Comparison of ENCODE assay signal across 9 cellular contexts in the genomic region with DNA sequence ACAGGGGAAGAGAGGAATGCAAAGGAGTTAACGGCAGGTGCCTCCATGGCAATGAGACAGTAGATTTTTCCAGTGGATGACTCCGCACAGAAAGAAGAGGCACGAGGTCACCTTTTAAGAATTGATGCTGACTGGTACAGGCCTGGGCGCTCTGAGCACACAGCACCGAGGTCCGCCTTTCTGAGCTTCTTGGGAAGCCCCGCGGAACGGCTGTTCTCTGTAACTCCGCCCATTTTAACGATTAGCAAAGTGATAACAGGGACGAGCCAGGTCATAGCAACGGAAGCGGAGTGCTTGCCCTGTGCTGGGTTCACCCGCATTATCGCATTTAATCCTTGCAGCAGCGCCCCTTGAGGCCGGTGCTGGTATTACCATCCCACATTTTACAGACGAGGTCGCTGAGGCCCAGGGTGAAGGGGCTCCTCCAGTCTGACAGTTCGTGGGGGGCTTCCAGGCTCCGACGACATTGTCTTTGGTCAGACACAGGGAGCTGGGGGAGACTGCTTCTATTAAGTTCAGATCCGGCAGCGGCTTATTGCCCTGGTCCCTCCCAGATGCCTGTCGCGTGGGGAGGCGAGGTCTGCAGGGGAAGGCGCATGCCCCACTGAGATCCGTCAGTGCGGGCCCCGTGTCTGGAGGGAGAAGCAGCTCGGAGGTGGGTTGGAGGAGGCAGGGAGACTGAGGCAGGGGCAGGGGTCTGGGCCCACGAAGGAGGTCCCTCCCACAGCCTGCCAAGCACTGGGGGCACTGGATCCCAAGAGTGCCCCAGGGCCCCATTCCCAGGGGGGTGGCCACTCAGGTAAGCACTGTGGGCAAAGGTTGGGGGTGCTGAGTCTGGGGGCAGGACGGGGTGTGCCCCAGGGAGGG. TPM values are rescaled to one million over a fixed set of nuclear protein-coding genes. Genes with fewer than 3 reads are reported as not detected.
A peak's percentile ranks its signal among the peaks of the same experiment; 100 is the strongest.
DNase-seq lines count a peak whose midpoint lies in the region; ATAC-seq and TF ChIP-seq lines count a peak whose summit lies in the region.
"Had no signal": no experiment of that assay in that cellular context is flagged by ENCODE, and none has a peak within 500 bp of the region (broad histone marks: within the 10 kb centered on the region; RNA-seq: fewer than 3 reads in every experiment).

No MANE protein-coding gene starts in this region.

- WGBS in endodermal cell (ENCODE audit: insufficient coverage in 1 of 2, insufficient read length in 1 of 2), 2 experiments: 21 to 39% methylated on average over 24 to 35 of the region's 35 CpGs

- TF ChIP-seq CTCF in HFFc6 (IDR thresholded peaks at IDR 0.05) (peak; percentile 96), endodermal cell (conservative IDR thresholded peaks at IDR 0.05) (peak; percentile 93)

- no peaks in the 10 kb centered on the region for H3K36me3 Mint-ChIP-seq in HFFc6 (ENCODE audit: low read depth)
- H3K36me3 Mint-ChIP-seq in endodermal cell (ENCODE audit: low read depth): no peaks in the 10 kb centered on the region
- H3K36me3 Mint-ChIP-seq: activated naive CD4-positive, alpha-beta T cell treated with anti-CD3 and anti-CD28 coated beads, Interleukin-2, amount 50 U/mL, for 24 hours had no signal

- H3K9ac ChIP-seq in endodermal cell (ENCODE audit: extremely low read depth, low read length, poor library complexity, severe bottlenecking): no peak overlapping the region

- H3K27ac Mint-ChIP-seq in HFFc6 (no peak overlapping the region; the same call in 1 of the 2 replicates), endodermal cell (peak overlapping the region; percentile 52)
- H3K27ac Mint-ChIP-seq: activated naive CD4-positive, alpha-beta T cell treated with anti-CD3 and anti-CD28 coated beads, Interleukin-2, amount 50 U/mL, for 24 hours had no signal

- H3K27ac ChIP-seq in endodermal cell (ENCODE audit: low read depth, low read length): no peak overlapping the region

- H3K4me1 Mint-ChIP-seq in HFFc6 (ENCODE audit: low read depth) (peaks cover 22% of the 10 kb centered on the region), endodermal cell (peaks cover 12% of the 10 kb centered on the region)

- no peak for ATAC-seq in HG03280 (IDR thresholded peaks at IDR 0.05; ENCODE audit: unreplicated experiment)

- no peaks in the 10 kb centered on the region for H3K4me1 ChIP-seq in endodermal cell (ENCODE audit: control insufficient read depth, insufficient read depth, low read length)

- no peak overlapping the region for H3K4me3 ChIP-seq in endodermal cell (ENCODE audit: low read length)

- H3K27me3 ChIP-seq in endodermal cell (ENCODE audit: control insufficient read depth, insufficient read depth, low read length, poor library complexity, severe bottlenecking): no peaks in the 10 kb centered on the region

- H3K27me3 Mint-ChIP-seq in HFFc6 (ENCODE audit: insufficient read depth) (peaks cover 13% of the 10 kb centered on the region), endodermal cell (ENCODE audit: insufficient read depth) (peaks cover 7% of the 10 kb centered on the region)
- H3K27me3 Mint-ChIP-seq: activated naive CD4-positive, alpha-beta T cell treated with anti-CD3 and anti-CD28 coated beads, Interleukin-2, amount 50 U/mL, for 24 hours had no signal

- DNase-seq in COR-L47 (lab: John Stamatoyannopoulos, UW) (peak; percentile 20), HFFc6 (no peak), NCI-H748 treated with DMSO at 0.1 percent for 48 hours (lab: John Stamatoyannopoulos, UW) (peak; percentile 50), endodermal cell (peak; percentile 97), mucosa of gallbladder (ENCODE audit: low spot score) (peak; percentile 73)
- peak; percentile 48 to 75 for DNase-seq in activated CD8-positive, alpha-beta memory T cell treated with anti-CD3 and anti-CD28 coated beads for 1 hour (ENCODE audit: extremely low read depth in 1 of 2, low read depth in 1 of 2)
- DNase-seq in stimulated activated CD8-positive, alpha-beta memory T cell treated with anti-CD3 and anti-CD28 coated beads, Interleukin-2, amount 100 ng/mL, for 48 hours (ENCODE audit: low read depth in 2 of 2): peak; percentile 66 to 80

- peak overlapping the region; percentile 74; the same call in 1 of the 2 replicates for H3K4me3 Mint-ChIP-seq in HFFc6
- peak overlapping the region; percentile 30 for H3K4me3 Mint-ChIP-seq in endodermal cell
- H3K4me3 Mint-ChIP-seq: activated naive CD4-positive, alpha-beta T cell treated with anti-CD3 and anti-CD28 coated beads, Interleukin-2, amount 50 U/mL, for 24 hours had no signal

- H3K9me3 Mint-ChIP-seq in HFFc6 (no peaks in the 10 kb centered on the region), endodermal cell (no peaks in the 10 kb centered on the region)
- H3K9me3 Mint-ChIP-seq: activated naive CD4-positive, alpha-beta T cell treated with anti-CD3 and anti-CD28 coated beads, Interleukin-2, amount 50 U/mL, for 24 hours had no signal

- H3K9me3 ChIP-seq in endodermal cell (ENCODE audit: control insufficient read depth, low read length): no peaks in the 10 kb centered on the region

- H3K36me3 ChIP-seq in endodermal cell (ENCODE audit: control insufficient read depth, insufficient read depth, low read length): no peaks in the 10 kb centered on the region

RNA-seq across cellular contexts. Expression of a gene that starts 22.3 kb away (rescaled TPM):
- total RNA-seq in HFFc6 (2021; fragmentation: NEBNext Ultra II Directional; extraction: Animal tissue kit (Norgen Biotek cat#: 25700)): under 1 TPM in 3 of 6 experiments, not detected in 3; under 0.01 to 0.05 (median 0.02) TPM
- total RNA-seq in endodermal cell: 1 to 10 TPM; 3.3 to 3.9 TPM
- polyA plus RNA-seq in endodermal cell (2013, experiment 1 of 2): 0.57 TPM
- polyA plus RNA-seq in endodermal cell (2013, experiment 2 of 2): 0.33 TPM
- total RNA-seq in mucosa of gallbladder: 1.8 TPM
